ENCODE assay signal across 1 cellular context in the genomic region with DNA sequence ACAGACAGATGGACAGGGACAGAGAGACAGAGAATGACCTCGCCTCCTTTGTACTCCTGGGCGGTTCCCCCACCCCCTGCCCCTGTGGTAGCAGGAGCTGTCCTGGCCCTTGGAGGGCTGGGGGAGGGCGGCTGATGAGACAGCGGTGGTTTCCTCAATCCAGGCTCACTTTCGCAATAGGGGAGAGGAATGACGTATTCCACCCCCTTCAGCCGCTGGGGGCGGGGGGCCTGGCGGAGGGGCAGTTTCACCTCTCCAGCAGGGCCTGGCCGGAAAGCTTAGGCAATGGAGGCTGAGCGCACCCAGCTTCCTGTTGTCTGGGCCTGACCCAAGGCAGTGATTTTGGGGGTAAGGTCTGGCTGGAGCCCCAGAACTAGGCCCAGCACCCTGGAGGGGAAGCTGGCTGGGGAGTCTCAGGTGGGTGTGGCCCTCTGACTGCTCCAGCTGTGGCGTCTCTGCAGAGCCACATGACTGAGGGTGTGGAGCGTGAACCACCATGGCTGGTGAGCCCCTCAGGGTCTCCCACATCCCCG.
TF ChIP-seq lines count a peak whose summit lies in the region.

No MANE protein-coding gene starts in this region.

TF ChIP-seq in HepG2, 621 proteins besides CTCF, POLR2A, EP300 and RAD21 (continued from another document and continues in another):
- no peak for TF ChIP-seq KAT2B (IDR thresholded peaks at IDR 0.05; ENCODE audit: borderline replicate concordance, low read depth, low read length)
- TF ChIP-seq ZZZ3 (CRISPR knock-in tag; IDR thresholded peaks at IDR 0.05; ENCODE audit: borderline replicate concordance), result no peak
- TF ChIP-seq CHCHD3 (CRISPR knock-in tag; IDR thresholded peaks at IDR 0.05), result no peak
- TF ChIP-seq, protein P1, sequence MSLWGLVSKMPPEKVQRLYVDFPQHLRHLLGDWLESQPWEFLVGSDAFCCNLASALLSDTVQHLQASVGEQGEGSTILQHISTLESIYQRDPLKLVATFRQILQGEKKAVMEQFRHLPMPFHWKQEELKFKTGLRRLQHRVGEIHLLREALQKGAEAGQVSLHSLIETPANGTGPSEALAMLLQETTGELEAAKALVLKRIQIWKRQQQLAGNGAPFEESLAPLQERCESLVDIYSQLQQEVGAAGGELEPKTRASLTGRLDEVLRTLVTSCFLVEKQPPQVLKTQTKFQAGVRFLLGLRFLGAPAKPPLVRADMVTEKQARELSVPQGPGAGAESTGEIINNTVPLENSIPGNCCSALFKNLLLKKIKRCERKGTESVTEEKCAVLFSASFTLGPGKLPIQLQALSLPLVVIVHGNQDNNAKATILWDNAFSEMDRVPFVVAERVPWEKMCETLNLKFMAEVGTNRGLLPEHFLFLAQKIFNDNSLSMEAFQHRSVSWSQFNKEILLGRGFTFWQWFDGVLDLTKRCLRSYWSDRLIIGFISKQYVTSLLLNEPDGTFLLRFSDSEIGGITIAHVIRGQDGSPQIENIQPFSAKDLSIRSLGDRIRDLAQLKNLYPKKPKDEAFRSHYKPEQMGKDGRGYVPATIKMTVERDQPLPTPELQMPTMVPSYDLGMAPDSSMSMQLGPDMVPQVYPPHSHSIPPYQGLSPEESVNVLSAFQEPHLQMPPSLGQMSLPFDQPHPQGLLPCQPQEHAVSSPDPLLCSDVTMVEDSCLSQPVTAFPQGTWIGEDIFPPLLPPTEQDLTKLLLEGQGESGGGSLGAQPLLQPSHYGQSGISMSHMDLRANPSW (CRISPR knock-in tag; IDR thresholded peaks at IDR 0.05; ENCODE audit: borderline replicate concordance), result no peak
- TF ChIP-seq, protein P2, sequence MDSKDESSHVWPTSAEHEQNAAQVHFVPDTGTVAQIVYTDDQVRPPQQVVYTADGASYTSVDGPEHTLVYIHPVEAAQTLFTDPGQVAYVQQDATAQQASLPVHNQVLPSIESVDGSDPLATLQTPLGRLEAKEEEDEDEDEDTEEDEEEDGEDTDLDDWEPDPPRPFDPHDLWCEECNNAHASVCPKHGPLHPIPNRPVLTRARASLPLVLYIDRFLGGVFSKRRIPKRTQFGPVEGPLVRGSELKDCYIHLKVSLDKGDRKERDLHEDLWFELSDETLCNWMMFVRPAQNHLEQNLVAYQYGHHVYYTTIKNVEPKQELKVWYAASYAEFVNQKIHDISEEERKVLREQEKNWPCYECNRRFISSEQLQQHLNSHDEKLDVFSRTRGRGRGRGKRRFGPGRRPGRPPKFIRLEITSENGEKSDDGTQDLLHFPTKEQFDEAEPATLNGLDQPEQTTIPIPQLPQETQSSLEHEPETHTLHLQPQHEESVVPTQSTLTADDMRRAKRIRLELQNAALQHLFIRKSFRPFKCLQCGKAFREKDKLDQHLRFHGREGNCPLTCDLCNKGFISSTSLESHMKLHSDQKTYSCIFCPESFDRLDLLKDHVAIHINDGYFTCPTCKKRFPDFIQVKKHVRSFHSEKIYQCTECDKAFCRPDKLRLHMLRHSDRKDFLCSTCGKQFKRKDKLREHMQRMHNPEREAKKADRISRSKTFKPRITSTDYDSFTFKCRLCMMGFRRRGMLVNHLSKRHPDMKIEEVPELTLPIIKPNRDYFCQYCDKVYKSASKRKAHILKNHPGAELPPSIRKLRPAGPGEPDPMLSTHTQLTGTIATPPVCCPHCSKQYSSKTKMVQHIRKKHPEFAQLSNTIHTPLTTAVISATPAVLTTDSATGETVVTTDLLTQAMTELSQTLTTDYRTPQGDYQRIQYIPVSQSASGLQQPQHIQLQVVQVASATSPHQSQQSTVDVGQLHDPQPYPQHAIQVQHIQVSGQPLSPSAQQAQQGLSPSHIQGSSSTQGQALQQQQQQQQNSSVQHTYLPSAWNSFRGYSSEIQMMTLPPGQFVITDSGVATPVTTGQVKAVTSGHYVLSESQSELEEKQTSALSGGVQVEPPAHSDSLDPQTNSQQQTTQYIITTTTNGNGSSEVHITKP (CRISPR knock-in tag; IDR thresholded peaks at IDR 0.05; ENCODE audit: low read depth), result peak; percentile 22; the same call in 1 of the 2 replicates
- no peak for TF ChIP-seq ZFP90 (CRISPR knock-in tag; IDR thresholded peaks at IDR 0.05; ENCODE audit: borderline replicate concordance)
- TF ChIP-seq, protein P3, sequence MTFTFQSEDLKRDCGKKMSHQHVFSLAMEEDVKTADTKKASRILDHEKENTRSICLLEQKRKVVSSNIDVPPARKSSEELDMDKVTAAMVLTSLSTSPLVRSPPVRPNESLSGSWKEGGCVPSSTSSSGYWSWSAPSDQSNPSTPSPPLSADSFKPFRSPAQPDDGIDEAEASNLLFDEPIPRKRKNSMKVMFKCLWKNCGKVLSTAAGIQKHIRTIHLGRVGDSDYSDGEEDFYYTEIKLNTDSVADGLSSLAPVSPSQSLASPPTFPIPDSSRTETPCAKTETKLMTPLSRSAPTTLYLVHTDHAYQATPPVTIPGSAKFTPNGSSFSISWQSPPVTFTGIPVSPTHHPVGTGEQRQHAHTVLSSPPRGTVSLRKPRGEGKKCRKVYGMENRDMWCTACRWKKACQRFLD (CRISPR knock-in tag; IDR thresholded peaks at IDR 0.05; ENCODE audit: borderline replicate concordance), result no peak
- TF ChIP-seq RFXANK (CRISPR knock-in tag; IDR thresholded peaks at IDR 0.05), result no peak
- TF ChIP-seq, protein P4, sequence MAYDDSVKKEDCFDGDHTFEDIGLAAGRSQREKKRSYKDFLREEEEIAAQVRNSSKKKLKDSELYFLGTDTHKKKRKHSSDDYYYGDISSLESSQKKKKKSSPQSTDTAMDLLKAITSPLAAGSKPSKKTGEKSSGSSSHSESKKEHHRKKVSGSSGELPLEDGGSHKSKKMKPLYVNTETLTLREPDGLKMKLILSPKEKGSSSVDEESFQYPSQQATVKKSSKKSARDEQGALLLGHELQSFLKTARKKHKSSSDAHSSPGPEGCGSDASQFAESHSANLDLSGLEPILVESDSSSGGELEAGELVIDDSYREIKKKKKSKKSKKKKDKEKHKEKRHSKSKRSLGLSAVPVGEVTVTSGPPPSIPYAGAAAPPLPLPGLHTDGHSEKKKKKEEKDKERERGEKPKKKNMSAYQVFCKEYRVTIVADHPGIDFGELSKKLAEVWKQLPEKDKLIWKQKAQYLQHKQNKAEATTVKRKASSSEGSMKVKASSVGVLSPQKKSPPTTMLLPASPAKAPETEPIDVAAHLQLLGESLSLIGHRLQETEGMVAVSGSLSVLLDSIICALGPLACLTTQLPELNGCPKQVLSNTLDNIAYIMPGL (CRISPR knock-in tag; IDR thresholded peaks at IDR 0.05; ENCODE audit: borderline replicate concordance in 1 of 2, low read depth in 1 of 2), result no peak
- TF ChIP-seq HOXA5 (CRISPR knock-in tag; IDR thresholded peaks at IDR 0.05), result no peak
- TF ChIP-seq, protein P5, sequence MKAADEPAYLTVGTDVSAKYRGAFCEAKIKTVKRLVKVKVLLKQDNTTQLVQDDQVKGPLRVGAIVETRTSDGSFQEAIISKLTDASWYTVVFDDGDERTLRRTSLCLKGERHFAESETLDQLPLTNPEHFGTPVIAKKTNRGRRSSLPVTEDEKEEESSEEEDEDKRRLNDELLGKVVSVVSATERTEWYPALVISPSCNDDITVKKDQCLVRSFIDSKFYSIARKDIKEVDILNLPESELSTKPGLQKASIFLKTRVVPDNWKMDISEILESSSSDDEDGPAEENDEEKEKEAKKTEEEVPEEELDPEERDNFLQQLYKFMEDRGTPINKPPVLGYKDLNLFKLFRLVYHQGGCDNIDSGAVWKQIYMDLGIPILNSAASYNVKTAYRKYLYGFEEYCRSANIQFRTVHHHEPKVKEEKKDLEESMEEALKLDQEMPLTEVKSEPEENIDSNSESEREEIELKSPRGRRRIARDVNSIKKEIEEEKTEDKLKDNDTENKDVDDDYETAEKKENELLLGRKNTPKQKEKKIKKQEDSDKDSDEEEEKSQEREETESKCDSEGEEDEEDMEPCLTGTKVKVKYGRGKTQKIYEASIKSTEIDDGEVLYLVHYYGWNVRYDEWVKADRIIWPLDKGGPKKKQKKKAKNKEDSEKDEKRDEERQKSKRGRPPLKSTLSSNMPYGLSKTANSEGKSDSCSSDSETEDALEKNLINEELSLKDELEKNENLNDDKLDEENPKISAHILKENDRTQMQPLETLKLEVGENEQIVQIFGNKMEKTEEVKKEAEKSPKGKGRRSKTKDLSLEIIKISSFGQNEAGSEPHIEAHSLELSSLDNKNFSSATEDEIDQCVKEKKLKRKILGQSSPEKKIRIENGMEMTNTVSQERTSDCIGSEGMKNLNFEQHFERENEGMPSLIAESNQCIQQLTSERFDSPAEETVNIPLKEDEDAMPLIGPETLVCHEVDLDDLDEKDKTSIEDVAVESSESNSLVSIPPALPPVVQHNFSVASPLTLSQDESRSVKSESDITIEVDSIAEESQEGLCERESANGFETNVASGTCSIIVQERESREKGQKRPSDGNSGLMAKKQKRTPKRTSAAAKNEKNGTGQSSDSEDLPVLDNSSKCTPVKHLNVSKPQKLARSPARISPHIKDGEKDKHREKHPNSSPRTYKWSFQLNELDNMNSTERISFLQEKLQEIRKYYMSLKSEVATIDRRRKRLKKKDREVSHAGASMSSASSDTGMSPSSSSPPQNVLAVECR (CRISPR knock-in tag; IDR thresholded peaks at IDR 0.05; ENCODE audit: borderline replicate concordance), result peak; percentile 53; the same call in 1 of the 2 replicates
- no peak for TF ChIP-seq NR1H2 (CRISPR knock-in tag; IDR thresholded peaks at IDR 0.05; ENCODE audit: borderline replicate concordance, low read depth)
- no peak for TF ChIP-seq FOXP1 (IDR thresholded peaks at IDR 0.05)
- TF ChIP-seq FOXP1 (CRISPR knock-in tag; IDR thresholded peaks at IDR 0.05), result no peak
- no peak for TF ChIP-seq HDAC2 (CRISPR knock-in tag; IDR thresholded peaks at IDR 0.05)
- TF ChIP-seq, protein P6, sequence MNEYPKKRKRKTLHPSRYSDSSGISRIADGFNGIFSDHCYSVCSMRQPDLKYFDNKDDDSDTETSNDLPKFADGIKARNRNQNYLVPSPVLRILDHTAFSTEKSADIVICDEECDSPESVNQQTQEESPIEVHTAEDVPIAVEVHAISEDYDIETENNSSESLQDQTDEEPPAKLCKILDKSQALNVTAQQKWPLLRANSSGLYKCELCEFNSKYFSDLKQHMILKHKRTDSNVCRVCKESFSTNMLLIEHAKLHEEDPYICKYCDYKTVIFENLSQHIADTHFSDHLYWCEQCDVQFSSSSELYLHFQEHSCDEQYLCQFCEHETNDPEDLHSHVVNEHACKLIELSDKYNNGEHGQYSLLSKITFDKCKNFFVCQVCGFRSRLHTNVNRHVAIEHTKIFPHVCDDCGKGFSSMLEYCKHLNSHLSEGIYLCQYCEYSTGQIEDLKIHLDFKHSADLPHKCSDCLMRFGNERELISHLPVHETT (CRISPR knock-in tag; conservative IDR thresholded peaks at IDR 0.05), result no peak
- TF ChIP-seq, protein P7, sequence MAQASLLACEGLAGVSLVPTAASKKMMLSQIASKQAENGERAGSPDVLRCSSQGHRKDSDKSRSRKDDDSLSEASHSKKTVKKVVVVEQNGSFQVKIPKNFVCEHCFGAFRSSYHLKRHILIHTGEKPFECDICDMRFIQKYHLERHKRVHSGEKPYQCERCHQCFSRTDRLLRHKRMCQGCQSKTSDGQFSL (CRISPR knock-in tag; IDR thresholded peaks at IDR 0.05), result no peak
- no peak for TF ChIP-seq KDM4B (CRISPR knock-in tag; IDR thresholded peaks at IDR 0.05)
- 0 out of 2 replicates have a peak, but pooled peaks have one; percentile 23 for TF ChIP-seq MTA1 (CRISPR knock-in tag; IDR thresholded peaks at IDR 0.05; ENCODE audit: borderline replicate concordance)
- no peak for TF ChIP-seq SAFB2 (CRISPR knock-in tag; IDR thresholded peaks at IDR 0.05; ENCODE audit: borderline replicate concordance, low read depth)
- no peak for TF ChIP-seq U2AF1 (optimal IDR thresholded peaks at IDR 0.05; ENCODE audit: low read depth, low read length)
- TF ChIP-seq POLR2AphosphoS5 (IDR thresholded peaks at IDR 0.05; ENCODE audit: low read depth, low read length), result no peak
- TF ChIP-seq, protein P8, sequence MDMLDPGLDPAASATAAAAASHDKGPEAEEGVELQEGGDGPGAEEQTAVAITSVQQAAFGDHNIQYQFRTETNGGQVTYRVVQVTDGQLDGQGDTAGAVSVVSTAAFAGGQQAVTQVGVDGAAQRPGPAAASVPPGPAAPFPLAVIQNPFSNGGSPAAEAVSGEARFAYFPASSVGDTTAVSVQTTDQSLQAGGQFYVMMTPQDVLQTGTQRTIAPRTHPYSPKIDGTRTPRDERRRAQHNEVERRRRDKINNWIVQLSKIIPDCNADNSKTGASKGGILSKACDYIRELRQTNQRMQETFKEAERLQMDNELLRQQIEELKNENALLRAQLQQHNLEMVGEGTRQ (IDR thresholded peaks at IDR 0.05; ENCODE audit: low read depth, low read length), result no peak
- TF ChIP-seq, protein P8 (CRISPR knock-in tag; IDR thresholded peaks at IDR 0.05; ENCODE audit: borderline replicate concordance), result no peak
- TF ChIP-seq, protein P9, sequence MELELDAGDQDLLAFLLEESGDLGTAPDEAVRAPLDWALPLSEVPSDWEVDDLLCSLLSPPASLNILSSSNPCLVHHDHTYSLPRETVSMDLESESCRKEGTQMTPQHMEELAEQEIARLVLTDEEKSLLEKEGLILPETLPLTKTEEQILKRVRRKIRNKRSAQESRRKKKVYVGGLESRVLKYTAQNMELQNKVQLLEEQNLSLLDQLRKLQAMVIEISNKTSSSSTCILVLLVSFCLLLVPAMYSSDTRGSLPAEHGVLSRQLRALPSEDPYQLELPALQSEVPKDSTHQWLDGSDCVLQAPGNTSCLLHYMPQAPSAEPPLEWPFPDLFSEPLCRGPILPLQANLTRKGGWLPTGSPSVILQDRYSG (CRISPR knock-in tag; IDR thresholded peaks at IDR 0.05), result no peak
- TF ChIP-seq PRPF4 (IDR thresholded peaks at IDR 0.05; ENCODE audit: low read depth, low read length, poor library complexity, severe bottlenecking), result no peak
- no peak for TF ChIP-seq ZNF772 (CRISPR knock-in tag; IDR thresholded peaks at IDR 0.05)
- TF ChIP-seq ZNF567 (CRISPR knock-in tag; IDR thresholded peaks at IDR 0.05; ENCODE audit: borderline replicate concordance), result no peak
- TF ChIP-seq CCAR2 (optimal IDR thresholded peaks at IDR 0.05; ENCODE audit: low read depth, low read length), result no peak
- TF ChIP-seq NR2C2 (CRISPR knock-in tag; IDR thresholded peaks at IDR 0.05; ENCODE audit: borderline replicate concordance), result no peak
- TF ChIP-seq, protein P10, sequence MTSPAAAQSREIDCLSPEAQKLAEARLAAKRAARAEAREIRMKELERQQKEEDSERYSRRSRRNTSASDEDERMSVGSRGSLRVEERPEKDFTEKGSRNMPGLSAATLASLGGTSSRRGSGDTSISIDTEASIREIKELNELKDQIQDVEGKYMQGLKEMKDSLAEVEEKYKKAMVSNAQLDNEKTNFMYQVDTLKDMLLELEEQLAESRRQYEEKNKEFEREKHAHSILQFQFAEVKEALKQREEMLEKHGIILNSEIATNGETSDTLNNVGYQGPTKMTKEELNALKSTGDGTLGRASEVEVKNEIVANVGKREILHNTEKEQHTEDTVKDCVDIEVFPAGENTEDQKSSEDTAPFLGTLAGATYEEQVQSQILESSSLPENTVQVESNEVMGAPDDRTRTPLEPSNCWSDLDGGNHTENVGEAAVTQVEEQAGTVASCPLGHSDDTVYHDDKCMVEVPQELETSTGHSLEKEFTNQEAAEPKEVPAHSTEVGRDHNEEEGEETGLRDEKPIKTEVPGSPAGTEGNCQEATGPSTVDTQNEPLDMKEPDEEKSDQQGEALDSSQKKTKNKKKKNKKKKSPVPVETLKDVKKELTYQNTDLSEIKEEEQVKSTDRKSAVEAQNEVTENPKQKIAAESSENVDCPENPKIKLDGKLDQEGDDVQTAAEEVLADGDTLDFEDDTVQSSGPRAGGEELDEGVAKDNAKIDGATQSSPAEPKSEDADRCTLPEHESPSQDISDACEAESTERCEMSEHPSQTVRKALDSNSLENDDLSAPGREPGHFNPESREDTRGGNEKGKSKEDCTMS (CRISPR knock-in tag; conservative IDR thresholded peaks at IDR 0.05), result no peak
- TF ChIP-seq ARNTL (CRISPR knock-in tag; IDR thresholded peaks at IDR 0.05), result no peak
- TF ChIP-seq HCFC1 (IDR thresholded peaks at IDR 0.05; ENCODE audit: low read depth, low read length), result no peak
